Comparison of ENCODE assay signal across 1 cellular context in the genomic region with DNA sequence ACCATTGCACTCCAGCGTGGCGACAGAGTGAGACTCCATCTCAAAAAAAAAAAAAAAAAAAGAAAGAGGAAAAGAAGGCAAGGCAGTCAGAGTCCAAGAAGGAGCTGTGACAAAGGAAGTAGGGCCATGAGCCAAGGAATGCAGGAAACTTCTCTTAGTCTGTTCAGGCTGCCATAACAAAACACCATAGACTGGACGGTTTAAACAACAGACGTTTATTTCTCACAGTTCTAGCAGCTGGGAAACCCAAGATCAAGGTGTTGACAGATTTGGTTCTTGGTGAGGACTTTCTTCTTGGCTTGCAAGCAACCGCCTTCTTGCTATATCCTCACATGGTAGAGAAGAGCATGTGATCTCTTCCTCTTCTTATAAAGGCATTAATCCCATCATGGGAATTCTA.
TF ChIP-seq lines count a peak whose summit lies in the region.

No MANE protein-coding gene starts in this region.

TF ChIP-seq in H1, 55 proteins besides CTCF, POLR2A, EP300 and RAD21 (continued from another document):
- TF ChIP-seq RXRA (IDR thresholded peaks at IDR 0.05; ENCODE audit: insufficient read depth, low read depth, low read length) = no peak
- TF ChIP-seq ASH2L (IDR thresholded peaks at IDR 0.05; ENCODE audit: low read length) = no peak
- no peak for TF ChIP-seq CHD2 (IDR thresholded peaks at IDR 0.05; ENCODE audit: low read length)
- TF ChIP-seq POLR2AphosphoS5 (IDR thresholded peaks at IDR 0.05; ENCODE audit: low read depth, low read length) = no peak
- no peak for TF ChIP-seq CEBPB (IDR thresholded peaks at IDR 0.05; ENCODE audit: low read depth, low read length)
- TF ChIP-seq SIX5 (IDR thresholded peaks at IDR 0.05; ENCODE audit: low read depth, low read length) = no peak
- TF ChIP-seq CBX8 (IDR thresholded peaks at IDR 0.05; ENCODE audit: borderline replicate concordance, low read depth, low read length) = no peak
- TF ChIP-seq KDM4A (IDR thresholded peaks at IDR 0.05; ENCODE audit: low read depth, low read length, severe bottlenecking) = no peak
- TF ChIP-seq, protein P1, sequence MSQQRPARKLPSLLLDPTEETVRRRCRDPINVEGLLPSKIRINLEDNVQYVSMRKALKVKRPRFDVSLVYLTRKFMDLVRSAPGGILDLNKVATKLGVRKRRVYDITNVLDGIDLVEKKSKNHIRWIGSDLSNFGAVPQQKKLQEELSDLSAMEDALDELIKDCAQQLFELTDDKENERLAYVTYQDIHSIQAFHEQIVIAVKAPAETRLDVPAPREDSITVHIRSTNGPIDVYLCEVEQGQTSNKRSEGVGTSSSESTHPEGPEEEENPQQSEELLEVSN (IDR thresholded peaks at IDR 0.05) = no peak
- TF ChIP-seq, protein P2, sequence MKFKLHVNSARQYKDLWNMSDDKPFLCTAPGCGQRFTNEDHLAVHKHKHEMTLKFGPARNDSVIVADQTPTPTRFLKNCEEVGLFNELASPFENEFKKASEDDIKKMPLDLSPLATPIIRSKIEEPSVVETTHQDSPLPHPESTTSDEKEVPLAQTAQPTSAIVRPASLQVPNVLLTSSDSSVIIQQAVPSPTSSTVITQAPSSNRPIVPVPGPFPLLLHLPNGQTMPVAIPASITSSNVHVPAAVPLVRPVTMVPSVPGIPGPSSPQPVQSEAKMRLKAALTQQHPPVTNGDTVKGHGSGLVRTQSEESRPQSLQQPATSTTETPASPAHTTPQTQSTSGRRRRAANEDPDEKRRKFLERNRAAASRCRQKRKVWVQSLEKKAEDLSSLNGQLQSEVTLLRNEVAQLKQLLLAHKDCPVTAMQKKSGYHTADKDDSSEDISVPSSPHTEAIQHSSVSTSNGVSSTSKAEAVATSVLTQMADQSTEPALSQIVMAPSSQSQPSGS (IDR thresholded peaks at IDR 0.05; ENCODE audit: low read length) = no peak
- TF ChIP-seq TAF7 (optimal IDR thresholded peaks at IDR 0.05; ENCODE audit: borderline replicate concordance, low read depth, low read length) = no peak
- no peak for TF ChIP-seq MAFK (IDR thresholded peaks at IDR 0.05; ENCODE audit: low read depth, low read length)
TF ChIP-seq in H1: peak in this region for 0.
